ENCODE assay signal across 10 cellular contexts in the genomic region with DNA sequence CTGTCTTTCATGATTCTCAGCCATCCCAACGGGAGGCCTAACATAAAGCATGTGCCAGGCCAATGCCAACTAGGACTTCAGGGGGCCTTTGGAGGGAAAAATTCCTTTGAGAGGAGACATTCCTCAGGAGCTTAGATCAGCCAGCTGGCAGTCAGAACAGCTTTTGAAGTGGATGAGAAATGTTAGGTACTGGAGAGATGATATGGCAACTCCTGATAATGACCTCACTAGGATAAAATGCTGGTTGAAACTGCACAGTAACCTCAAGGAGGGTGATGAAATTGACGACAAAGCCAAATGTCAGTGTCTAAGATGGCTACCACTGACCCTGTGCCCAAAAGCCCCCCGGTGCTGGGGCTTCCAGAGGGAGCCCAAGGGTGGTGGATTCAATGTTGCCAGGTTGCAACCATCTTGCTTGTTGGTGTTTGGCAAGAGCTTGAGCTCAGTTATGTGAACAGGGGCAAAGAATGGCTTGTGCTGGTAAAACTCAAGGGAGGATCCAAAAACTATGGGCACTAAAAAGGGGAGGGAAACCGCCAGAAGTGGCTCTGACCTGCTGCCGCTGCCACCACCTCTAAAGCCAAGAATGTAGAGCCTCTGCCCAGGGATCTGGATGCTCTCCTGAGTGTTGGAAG.
DNase-seq lines count a peak whose midpoint lies in the region; ATAC-seq and TF ChIP-seq lines count a peak whose summit lies in the region.
"Had no signal": no experiment of that assay in that cellular context is flagged by ENCODE, and none has a peak within 500 bp of the region (broad histone marks: within the 10 kb centered on the region; RNA-seq: fewer than 3 reads in every experiment).

No MANE protein-coding gene starts in this region.

- H3K4me1 Mint-ChIP-seq in MCF 10A (ENCODE audit: insufficient read depth, unreplicated experiment): peaks cover 32% of the 10 kb centered on the region

- no peak overlapping the region for H3K4me3 ChIP-seq in upper lobe of right lung

- intact Hi-C loops in MCF 10A (cut with micrococcal nuclease): loop anchor here (2.0 kb wide), 1 partner anchor 119 kb away; no protein-coding TSS in a partner anchor
- intact Hi-C loops in upper lobe of right lung (cut with DNase I): loop anchor here (10.0 kb wide), 1 partner anchor 183 kb away; no protein-coding TSS in a partner anchor

- H3K27me3 ChIP-seq in upper lobe of right lung: no peaks in the 10 kb centered on the region

- H3K4me1 ChIP-seq in upper lobe of right lung: peaks cover 15% of the 10 kb centered on the region

- peak overlapping the region; percentile 87 for H3K27ac Mint-ChIP-seq in MCF 10A (ENCODE audit: low read depth, unreplicated experiment)

- POLR2A ChIA-PET in MCF 10A (lab: Yijun Ruan, JAX): interaction anchor here (0.5 to 4.1 kb wide), 14 partner anchors 10 to 702 kb away, joined by 3 to 28 read pairs (median 10); no protein-coding TSS in a partner anchor

- no peaks in the 10 kb centered on the region for H3K27me3 Mint-ChIP-seq in MCF 10A (ENCODE audit: insufficient read depth, unreplicated experiment)

- no peaks in the 10 kb centered on the region for H3K9me3 ChIP-seq in upper lobe of right lung

- H3K27ac ChIP-seq in upper lobe of right lung: peak overlapping the region; percentile 60

- no peak overlapping the region for H3K4me3 Mint-ChIP-seq in MCF 10A (ENCODE audit: unreplicated experiment)

- ATAC-seq in left lobe of liver: no peak
- peak; percentile 61 for ATAC-seq in upper lobe of right lung
- no peak for ATAC-seq in HG03565 (IDR thresholded peaks at IDR 0.05; ENCODE audit: unreplicated experiment)

- H3K36me3 Mint-ChIP-seq in MCF 10A (ENCODE audit: insufficient read depth, unreplicated experiment): peaks cover 84% of the 10 kb centered on the region

- no TSS peak for BruUV-seq in MCF 10A (replicated peaks; lab: Mats Ljungman, UMichigan)

- CTCF ChIA-PET in MCF 10A (lab: Yijun Ruan, JAX): interaction anchor here (1.8 to 4.2 kb wide), 4 partner anchors 19 to 180 kb away, joined by 4 to 66 read pairs (median 12); no protein-coding TSS in a partner anchor

- DNase-seq in DMS53 (lab: John Stamatoyannopoulos, UW) (peak; percentile 49), DMS53 treated with DMSO at 0.1 percent for 48 hours (lab: John Stamatoyannopoulos, UW; ENCODE audit: unreplicated experiment) (no peak), MCF 10A (ENCODE audit: unreplicated experiment) (peak; percentile 64), left lobe of liver (ENCODE audit: low spot score) (peak; percentile 33), upper lobe of right lung (no peak), NCI-H128 (lab: John Stamatoyannopoulos, UW; ENCODE audit: unreplicated experiment) (no peak), NCI-H2227 treated with DMSO at 0.1 percent for 48 hours (lab: John Stamatoyannopoulos, UW) (no peak)
- DNase-seq: activated CD8-positive, alpha-beta memory T cell treated with anti-CD3 and anti-CD28 coated beads for 24 hours; Kasumi-1 had no signal

- no peaks in the 10 kb centered on the region for H3K9me3 Mint-ChIP-seq in MCF 10A (ENCODE audit: unreplicated experiment)

- peaks cover 29% of the 10 kb centered on the region for H3K36me3 ChIP-seq in upper lobe of right lung

- TF ChIP-seq CTCF in MCF 10A (IDR thresholded peaks at IDR 0.05; ENCODE audit: unreplicated experiment) (no peak), upper lobe of right lung (IDR thresholded peaks at IDR 0.05) (no peak)

Comparison
In these comparisons a context has a peak if more than half of its experiments do, and no peak if none do; other contexts are left out.
1. DNase-seq: peak in DMS53 (single experiment), MCF 10A (single experiment) and left lobe of liver (single experiment); none in DMS53 treated with DMSO at 0.1 percent for 48 hours (single experiment), upper lobe of right lung (single experiment), NCI-H128 (single experiment) and NCI-H2227 treated with DMSO at 0.1 percent for 48 hours (single experiment).